Comparison of ENCODE assay signal across 23 cellular contexts in genomic region chr1:61607448-61607847, GRCh38.
DNase-seq lines count a peak whose midpoint lies in the region; ATAC-seq, FAIRE-seq and TF ChIP-seq lines count a peak whose summit lies in the region.
"Had no signal": no experiment of that assay in that cellular context is flagged by ENCODE, and none has a peak within 500 bp of the region (broad histone marks: within the 10 kb centered on the region; RNA-seq: fewer than 3 reads in every experiment).

No MANE protein-coding gene starts in this region.

- H3K27me3 ChIP-seq in mammary epithelial cell (ENCODE audit: insufficient read depth, low read length): no peaks in the 10 kb centered on the region
- no peaks in the 10 kb centered on the region for H3K27me3 ChIP-seq in muscle layer of colon (ENCODE audit: control insufficient read depth in 1 of 2, insufficient read depth in 2 of 2, low read length in 2 of 2)
- H3K27me3 ChIP-seq in suprapubic skin: no peaks in the 10 kb centered on the region
- H3K27me3 ChIP-seq: right lobe of liver had no signal

- ATAC-seq in GM21360 (IDR thresholded peaks at IDR 0.05; ENCODE audit: unreplicated experiment) (no peak), HG03432 (IDR thresholded peaks at IDR 0.05; ENCODE audit: unreplicated experiment) (no peak)
- ATAC-seq: activated T-cell treated with anti-CD3 and anti-CD28 coated beads, Interleukin-2, amount 50 U/mL, for 4 hours; CD8-positive, alpha-beta T cell; effector memory CD8-positive, alpha-beta T cell; PC-3; right lobe of liver had no signal

- no peak overlapping the region for H3K4me3 ChIP-seq in mammary epithelial cell (replicated peaks in 1 of 3; ENCODE audit: insufficient read depth in 1 of 3, low read depth in 2 of 3, low read length in 3 of 3)
- no peak overlapping the region for H3K4me3 ChIP-seq in muscle layer of colon (ENCODE audit: low read depth in 1 of 2, low read length in 2 of 2)
- no peak overlapping the region for H3K4me3 ChIP-seq in suprapubic skin
- H3K4me3 ChIP-seq: right lobe of liver, SK-N-MC had no signal

- TF ChIP-seq CTCF in HFFc6 (IDR thresholded peaks at IDR 0.05) (no peak), mammary epithelial cell (conservative IDR thresholded peaks at IDR 0.05 in 1 of 2, IDR thresholded peaks at IDR 0.05 in 1 of 2; ENCODE audit: extremely low read depth in 1 of 2, insufficient read depth in 1 of 2, low read depth in 1 of 2, low read length in 2 of 2) (no peak), suprapubic skin (IDR thresholded peaks at IDR 0.05) (no peak)

- H2AFZ ChIP-seq in mammary epithelial cell (ENCODE audit: low read depth, low read length): peak overlapping the region; percentile 75

- H3K79me2 ChIP-seq in mammary epithelial cell (ENCODE audit: insufficient read depth, low read length): no peaks in the 10 kb centered on the region

- no peaks in the 10 kb centered on the region for H3K9me3 ChIP-seq in mammary epithelial cell (replicated peaks; ENCODE audit: insufficient read depth, low read length)
- no peaks in the 10 kb centered on the region for H3K9me3 ChIP-seq in muscle layer of colon (ENCODE audit: low read length)
- H3K9me3 ChIP-seq in suprapubic skin: no peaks in the 10 kb centered on the region
- H3K9me3 ChIP-seq: right lobe of liver had no signal

- DNase-seq in HFFc6 (no peak), mammary epithelial cell (no peak), suprapubic skin (ENCODE audit: low spot score in 2 of 2) (no peak), NK-92 (lab: John Stamatoyannopoulos, UW; ENCODE audit: unreplicated experiment) (no peak), GM19239 (ENCODE audit: insufficient read length, low spot score) (no peak)
- DNase-seq: activated CD4-positive, CD25-positive, alpha-beta regulatory T cell; activated naive CD4-positive, alpha-beta T cell treated with anti-CD3 and anti-CD28 coated beads for 36 hours; activated T-cell treated with anti-CD3 and anti-CD28 coated beads, Interleukin-2, amount 50 U/mL, for 4 hours; CD8-positive, alpha-beta T cell; effector memory CD8-positive, alpha-beta T cell; kidney glomerular epithelial cell; NCI-H187; NCI-H226; NCI-H82; PC-3; right lobe of liver; stimulated activated CD4-positive, alpha-beta T cell treated with anti-CD3 and anti-CD28 coated beads, Interleukin-2, amount 100 ng/mL, for 48 hours; T1000 had no signal

- FAIRE-seq in GM19239 (lab: Jason Lieb, UNC): no peak
- FAIRE-seq: astrocyte had no signal

- peak overlapping the region; percentile 84; the same call in 1 of the 2 replicates for H3K27ac Mint-ChIP-seq in HFFc6
- H3K27ac Mint-ChIP-seq: activated naive CD4-positive, alpha-beta T cell treated with anti-CD3 and anti-CD28 coated beads for 36 hours; CD8-positive, alpha-beta T cell; effector memory CD8-positive, alpha-beta T cell had no signal

- H3K9ac ChIP-seq in mammary epithelial cell (ENCODE audit: insufficient read depth, low read length) (no peak overlapping the region), muscle layer of colon (ENCODE audit: low read length) (no peak overlapping the region)

- no peaks in the 10 kb centered on the region for H3K9me3 Mint-ChIP-seq in HFFc6
- H3K9me3 Mint-ChIP-seq: activated naive CD4-positive, alpha-beta T cell treated with anti-CD3 and anti-CD28 coated beads for 36 hours; activated T-cell treated with anti-CD3 and anti-CD28 coated beads, Interleukin-2, amount 50 U/mL, for 4 hours; CD8-positive, alpha-beta T cell; effector memory CD8-positive, alpha-beta T cell had no signal

- H3K4me1 ChIP-seq in mammary epithelial cell (ENCODE audit: insufficient read depth, low read length): peaks cover 27% of the 10 kb centered on the region
- no peaks in the 10 kb centered on the region for H3K4me1 ChIP-seq in muscle layer of colon (ENCODE audit: insufficient read depth, low read length)
- peaks cover 36% of the 10 kb centered on the region for H3K4me1 ChIP-seq in suprapubic skin
- H3K4me1 ChIP-seq: right lobe of liver had no signal

- peaks cover 54% of the 10 kb centered on the region for H3K4me1 Mint-ChIP-seq in HFFc6 (ENCODE audit: low read depth)

- H3K27ac ChIP-seq in mammary epithelial cell (ENCODE audit: insufficient read depth, low read depth, low read length) (peak overlapping the region; percentile 93), muscle layer of colon (ENCODE audit: low read depth, low read length) (peak overlapping the region; percentile 39), suprapubic skin (peak overlapping the region; percentile 85)
- H3K27ac ChIP-seq: right lobe of liver, SK-N-MC had no signal

- no TSS peak for BruUV-seq in mammary epithelial cell (replicated peaks; lab: Mats Ljungman, UMichigan)

- H3K36me3 Mint-ChIP-seq in HFFc6 (ENCODE audit: low read depth): no peaks in the 10 kb centered on the region
- H3K36me3 Mint-ChIP-seq: CD8-positive, alpha-beta T cell had no signal

- no peaks in the 10 kb centered on the region for H3K36me3 ChIP-seq in mammary epithelial cell (ENCODE audit: insufficient read depth, low read length)
- no peaks in the 10 kb centered on the region for H3K36me3 ChIP-seq in muscle layer of colon (ENCODE audit: insufficient read depth, low read length)
- H3K36me3 ChIP-seq in suprapubic skin: no peaks in the 10 kb centered on the region
- H3K36me3 ChIP-seq: right lobe of liver had no signal

- CTCF ChIA-PET in mammary epithelial cell (lab: Charles Lee; ENCODE audit: low non-redundant PET): no interaction called here

- dilution Hi-C loops in mammary epithelial cell (cut with HindIII; ENCODE audit: low sequenced_read_pairs): no loop called here

- H3K27me3 Mint-ChIP-seq in HFFc6 (ENCODE audit: insufficient read depth): no peaks in the 10 kb centered on the region; the same call in 1 of the 2 replicates

- TF ChIP-seq POLR2A in suprapubic skin (IDR thresholded peaks at IDR 0.05): no peak

- intact Hi-C loops in mammary epithelial cell (cut with micrococcal nuclease): loop anchor here (5.0 kb wide), 1 partner anchor 270 kb away; no protein-coding TSS in a partner anchor

- H3K4me2 ChIP-seq in mammary epithelial cell (ENCODE audit: insufficient read depth, low read depth, low read length): peak overlapping the region; percentile 56

- TF ChIP-seq EP300 in suprapubic skin (IDR thresholded peaks at IDR 0.05): no peak

- no peak overlapping the region for H3K4me3 Mint-ChIP-seq in HFFc6
- H3K4me3 Mint-ChIP-seq: activated naive CD4-positive, alpha-beta T cell treated with anti-CD3 and anti-CD28 coated beads for 36 hours; activated T-cell treated with anti-CD3 and anti-CD28 coated beads, Interleukin-2, amount 50 U/mL, for 4 hours; CD8-positive, alpha-beta T cell; effector memory CD8-positive, alpha-beta T cell had no signal

- no peaks in the 10 kb centered on the region for H4K20me1 ChIP-seq in mammary epithelial cell (ENCODE audit: insufficient read depth, low read length)

- in situ Hi-C loops in mammary epithelial cell (cut with MboI; ENCODE audit: low sequenced_read_pairs in 2 of 2): no loop called here

- 94% methylated on average over 7 of the region's 7 CpGs for WGBS in mammary epithelial cell (ENCODE audit: low coverage, missing lambda C conversion rate)
- 64% methylated on average over 7 of the region's 7 CpGs for WGBS in suprapubic skin

Comparison
In these comparisons a context has a peak if more than half of its experiments do, and no peak if none do; other contexts are left out.
1. H3K27ac ChIP-seq: peak in every context shown above with its lines; median percentile 93 in mammary epithelial cell; 85 in suprapubic skin; 39 in muscle layer of colon.